12 cellular contexts compared by ENCODE assay signal in the genomic region with DNA sequence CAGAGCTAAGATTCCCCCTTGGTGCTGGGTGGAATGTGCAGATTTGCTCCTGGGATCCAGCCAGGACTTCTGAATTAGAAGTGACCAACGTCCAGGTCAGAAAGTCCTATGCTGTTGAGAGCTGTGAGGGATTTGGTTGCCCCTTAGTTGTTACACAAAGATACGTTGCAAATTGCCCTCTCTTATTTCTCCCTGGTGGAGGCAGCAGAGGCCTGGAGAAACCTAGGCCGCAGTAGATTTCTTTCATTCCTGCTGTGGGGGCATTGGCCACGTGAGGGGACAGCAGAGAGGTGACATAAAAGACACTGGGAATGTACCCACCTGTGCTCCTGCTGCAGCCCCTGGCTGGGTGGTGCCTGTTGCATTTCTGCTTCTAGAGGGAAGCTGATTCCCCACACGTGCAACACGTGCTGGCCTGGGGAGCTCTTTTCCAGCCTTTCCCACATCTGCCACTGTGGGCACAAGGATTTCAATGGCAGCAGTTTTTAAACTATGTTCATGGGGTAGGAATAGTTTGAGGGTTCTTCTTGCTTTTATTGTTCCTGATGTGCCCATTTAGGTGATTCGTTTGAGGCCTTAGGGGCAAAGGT.
DNase-seq lines count a peak whose midpoint lies in the region; ATAC-seq and TF ChIP-seq lines count a peak whose summit lies in the region.
"Had no signal": no experiment of that assay in that cellular context is flagged by ENCODE, and none has a peak within 500 bp of the region (broad histone marks: within the 10 kb centered on the region; RNA-seq: fewer than 3 reads in every experiment).

No MANE protein-coding gene starts in this region.

- DNase-seq in brain microvascular endothelial cell = no peak
- no peak for DNase-seq in left ventricle myocardium inferior
- DNase-seq in sciatic nerve (ENCODE audit: low spot score) = no peak
- DNase-seq in mucosa of gallbladder (ENCODE audit: low spot score) = no peak
- DNase-seq in ACHN = no peak
- no peak for DNase-seq in NCI-H146 (lab: John Stamatoyannopoulos, UW)
- DNase-seq: activated CD4-positive, alpha-beta T cell treated with anti-CD3 and anti-CD28 coated beads, Interleukin-2, amount 10 ng/mL, durations not matched to agents 7 days and 5 days; central memory CD4-positive, alpha-beta T cell; DMS153; stimulated activated naive CD4-positive, alpha-beta T cell had no signal

- TF ChIP-seq CTCF in brain microvascular endothelial cell (IDR thresholded peaks at IDR 0.05; ENCODE audit: low read depth, low read length, missing control alignments) (no peak), left ventricle myocardium inferior (IDR thresholded peaks at IDR 0.05; ENCODE audit: borderline replicate concordance) (peak; percentile 51)

- H3K27ac ChIP-seq in brain microvascular endothelial cell (peak overlapping the region; percentile 2), left ventricle myocardium inferior (replicated peaks) (peak overlapping the region; percentile 91)
- H3K27ac ChIP-seq: BLaER1 had no signal

- H3K36me3 ChIP-seq in brain microvascular endothelial cell (replicated peaks) (peaks cover 15% of the 10 kb centered on the region), left ventricle myocardium inferior (peaks cover 35% of the 10 kb centered on the region)
- H3K36me3 ChIP-seq: BLaER1 had no signal

- H3K4me3 ChIP-seq in brain microvascular endothelial cell (ENCODE audit: low read depth, low read length) = no peak overlapping the region
- H3K4me3 ChIP-seq in left ventricle myocardium inferior = no peak overlapping the region
- H3K4me3 ChIP-seq: BLaER1 had no signal

- peak; percentile 36 for ATAC-seq in sciatic nerve
- ATAC-seq in GM21717 (IDR thresholded peaks at IDR 0.05; ENCODE audit: unreplicated experiment) = no peak

- no peaks in the 10 kb centered on the region for H3K9me3 ChIP-seq in left ventricle myocardium inferior (replicated peaks)
- H3K9me3 ChIP-seq: BLaER1 had no signal

- no peaks in the 10 kb centered on the region for H3K27me3 ChIP-seq in brain microvascular endothelial cell (replicated peaks)
- no peaks in the 10 kb centered on the region for H3K27me3 ChIP-seq in left ventricle myocardium inferior (ENCODE audit: low read depth)
- H3K27me3 ChIP-seq: BLaER1 had no signal

- H3K4me1 ChIP-seq in left ventricle myocardium inferior = peaks cover 61% of the 10 kb centered on the region

- intact Hi-C loops in left ventricle myocardium inferior (cut with micrococcal nuclease) (loop anchor here (5.0 kb wide), 1 partner anchor 42 kb away; no protein-coding TSS in a partner anchor), sciatic nerve (cut with DNase I) (no loop called here)

- in situ Hi-C loops in brain microvascular endothelial cell (cut with HindIII; ENCODE audit: low pct_ligation_motif_present, low sequenced_read_pairs) = no loop called here
- in situ Hi-C loops in ACHN (cut with HindIII; ENCODE audit: low pct_ligation_motif_present, low pct_unique_long_range_greater_than_20kb, low sequenced_read_pairs) = no loop called here
